ENCODE assay signal across 8 cellular contexts in genomic region chr3:15768421-15769255, GRCh38. TPM values are rescaled to one million over a fixed set of nuclear protein-coding genes. Genes with fewer than 3 reads are reported as not detected.
DNase-seq lines count a peak whose midpoint lies in the region; ATAC-seq, FAIRE-seq and TF ChIP-seq lines count a peak whose summit lies in the region.

No MANE protein-coding gene starts in this region.

- no peaks in the 10 kb centered on the region for H3K9me3 ChIP-seq in upper lobe of right lung

- H3K36me3 Mint-ChIP-seq in activated T-helper 17 cell treated with anti-CD3 and anti-CD28 coated beads, Interleukin-2, amount 50 U/mL, for 72 hours (ENCODE audit: low read depth), result peaks cover 57% of the 10 kb centered on the region

- H3K4me3 ChIP-seq in HL-60 (replicated peaks; ENCODE audit: insufficient read depth, low read length) (no peak overlapping the region), upper lobe of right lung (no peak overlapping the region)

- DNase-seq in GM04504 (ENCODE audit: low read depth), result peak; percentile 90
- peak; percentile 20 to 61 for DNase-seq in HL-60 (ENCODE audit: low read depth in 1 of 2, low spot score in 1 of 2)
- peak; percentile 64 for DNase-seq in upper lobe of right lung
- DNase-seq in HEK293T (ENCODE audit: extremely low spot score), result no peak
- no peak for DNase-seq in NCI-H524 (lab: John Stamatoyannopoulos, UW)

- POLR2A ChIA-PET in HEK293T (lab: Yijun Ruan, JAX), result no interaction called here

- H3K4me1 Mint-ChIP-seq in activated T-helper 17 cell treated with anti-CD3 and anti-CD28 coated beads, Interleukin-2, amount 50 U/mL, for 72 hours, result peaks cover 34% of the 10 kb centered on the region

- CTCF ChIA-PET in HEK293T (lab: Yijun Ruan, JAX), result no interaction called here

- peaks cover 20% of the 10 kb centered on the region for H3K36me3 ChIP-seq in upper lobe of right lung

- H3K4me1 ChIP-seq in upper lobe of right lung, result peaks cover 18% of the 10 kb centered on the region

- H3K27ac Mint-ChIP-seq in activated T-helper 17 cell treated with anti-CD3 and anti-CD28 coated beads, Interleukin-2, amount 50 U/mL, for 72 hours, result peak overlapping the region; percentile 97

- intact Hi-C loops in upper lobe of right lung (cut with DNase I), result no loop called here

- H3K27me3 ChIP-seq in HL-60 (ENCODE audit: insufficient read depth, poor library complexity, severe bottlenecking) (no peaks in the 10 kb centered on the region), upper lobe of right lung (no peaks in the 10 kb centered on the region)

- FAIRE-seq in islet of Langerhans (lab: Jason Lieb, UNC), result peak; percentile 98

- H3K4me3 Mint-ChIP-seq in activated T-helper 17 cell treated with anti-CD3 and anti-CD28 coated beads, Interleukin-2, amount 50 U/mL, for 72 hours, result peak overlapping the region; percentile 77

- H3K27ac ChIP-seq in HL-60 (replicated peaks) (no peak overlapping the region; the same call in 1 of the 2 replicates), upper lobe of right lung (peak overlapping the region; percentile 8)

- TF ChIP-seq CTCF in HL-60 (IDR thresholded peaks at IDR 0.05; ENCODE audit: insufficient read depth, low read length), result no peak
- TF ChIP-seq CTCF in upper lobe of right lung (IDR thresholded peaks at IDR 0.05), result no peak

- ATAC-seq in GM21515 (IDR thresholded peaks at IDR 0.05; ENCODE audit: unreplicated experiment) (peak; percentile 85), upper lobe of right lung (peak; percentile 92)
- peak; percentile 96 for ATAC-seq in activated T-helper 17 cell treated with anti-CD3 and anti-CD28 coated beads, Interleukin-2, amount 50 U/mL, for 72 hours (replicated peaks)

- H3K27me3 Mint-ChIP-seq in activated T-helper 17 cell treated with anti-CD3 and anti-CD28 coated beads, Interleukin-2, amount 50 U/mL, for 72 hours, result no peaks in the 10 kb centered on the region

- no peaks in the 10 kb centered on the region for H3K9me3 Mint-ChIP-seq in activated T-helper 17 cell treated with anti-CD3 and anti-CD28 coated beads, Interleukin-2, amount 50 U/mL, for 72 hours

TF ChIP-seq in HEK293T, 16 proteins besides CTCF, POLR2A, EP300 and RAD21:
- TF ChIP-seq HDGF (IDR thresholded peaks at IDR 0.05; ENCODE audit: borderline replicate concordance), result no peak
- no peak for TF ChIP-seq SUZ12 (IDR thresholded peaks at IDR 0.05)
- no peak for TF ChIP-seq FOXM1 (IDR thresholded peaks at IDR 0.05; ENCODE audit: borderline replicate concordance)
- no peak for TF ChIP-seq ARNT (IDR thresholded peaks at IDR 0.05)
- TF ChIP-seq L3MBTL2 (conservative IDR thresholded peaks at IDR 0.05), result no peak
- TF ChIP-seq PKNOX1 (IDR thresholded peaks at IDR 0.05), result no peak
- TF ChIP-seq TARDBP (IDR thresholded peaks at IDR 0.05), result no peak
- no peak for TF ChIP-seq ZNF384 (IDR thresholded peaks at IDR 0.05)
- no peak for TF ChIP-seq CTBP1 (IDR thresholded peaks at IDR 0.05; ENCODE audit: borderline replicate concordance)
- TF ChIP-seq NFRKB (IDR thresholded peaks at IDR 0.05), result no peak
- TF ChIP-seq BHLHE40 (IDR thresholded peaks at IDR 0.05; ENCODE audit: borderline replicate concordance), result no peak
- no peak for TF ChIP-seq LEF1 (IDR thresholded peaks at IDR 0.05; ENCODE audit: borderline replicate concordance)
- no peak for TF ChIP-seq FOXK2 (IDR thresholded peaks at IDR 0.05)
- no peak for TF ChIP-seq SP1 (IDR thresholded peaks at IDR 0.05)
- TF ChIP-seq FOXA1 (IDR thresholded peaks at IDR 0.05), result no peak
- TF ChIP-seq ELF4 (IDR thresholded peaks at IDR 0.05), result no peak

RNA-seq across cellular contexts. Expression of gene ANKRD28, which starts 29.1 kb away (rescaled TPM):
- total RNA-seq in activated T-helper 17 cell treated with anti-CD3 and anti-CD28 coated beads, Interleukin-2, amount 50 U/mL, for 72 hours, result 10 to 100 TPM; 54.5 to 69.3 TPM
- 50.3 TPM for total RNA-seq in upper lobe of right lung

Comparison
In these comparisons a context has a peak if more than half of its experiments do, and no peak if none do; other contexts are left out.
1. DNase-seq: peak in GM04504 (single experiment), HL-60 (2 of 2) and upper lobe of right lung (single experiment); none in HEK293T (single experiment) and NCI-H524 (0 of 2).
2. Peak in every context shown above with its lines, with median percentiles within 50 percentile points of each other: ATAC-seq.